In genomic region chr2:8680931-8681760, GRCh38 we compare ENCODE assay signal across 8 cellular contexts. TPM values are rescaled to one million over a fixed set of nuclear protein-coding genes. Genes with fewer than 3 reads are reported as not detected.
A peak's percentile ranks its signal among the peaks of the same experiment; 100 is the strongest.
DNase-seq lines count a peak whose midpoint lies in the region; ATAC-seq and TF ChIP-seq lines count a peak whose summit lies in the region.

No MANE protein-coding gene starts in this region.

- no peaks in the 10 kb centered on the region for H3K9me2 ChIP-seq in OCI-LY1 (ENCODE audit: low read depth, low read length)

- H3K27ac ChIP-seq in HUES64 (ENCODE audit: low read depth, low read length) (peak overlapping the region; percentile 98), OCI-LY1 (ENCODE audit: low read depth, low read length, poor library complexity, severe bottlenecking) (peak overlapping the region; percentile 96)

- peak overlapping the region; percentile 66 for H3K4me3 ChIP-seq in HUES64 (ENCODE audit: low read length)
- peak overlapping the region; percentile 72 for H3K4me3 ChIP-seq in OCI-LY1 (ENCODE audit: low read depth, low read length, poor library complexity, severe bottlenecking)

- peak; percentile 98 for DNase-seq in CD1c-positive myeloid dendritic cell (ENCODE audit: extremely low spot score)
- peak; percentile 69 for DNase-seq in activated T-cell treated with anti-CD3 and anti-CD28 coated beads for 4 hours
- peak; percentile 82 to 87 for DNase-seq in erythroblast (lab: John Stamatoyannopoulos, UW)
- DNase-seq in naive B cell, result peak; percentile 39
- peak; percentile 77 for DNase-seq in stimulated activated naive CD8-positive, alpha-beta T cell treated with anti-CD3 and anti-CD28 coated beads, Interleukin-15, Interleukin-2, amounts not matched to agents 100 U/mL and 50 U/mL, for 24 hours

- no peaks in the 10 kb centered on the region for H4K20me1 ChIP-seq in OCI-LY1 (ENCODE audit: insufficient read depth, low read length)

- ATAC-seq in naive B cell (ENCODE audit: low read depth in 2 of 2) (peak in 1 of 2 donors; percentile 14), HG03565 (IDR thresholded peaks at IDR 0.05; ENCODE audit: unreplicated experiment) (no peak)
- ATAC-seq in stimulated activated naive CD8-positive, alpha-beta T cell treated with anti-CD3 and anti-CD28 coated beads, Interleukin-15, Interleukin-2, amounts not matched to agents 100 U/mL and 50 U/mL, for 24 hours, result no peak

- TF ChIP-seq CTCF in OCI-LY1 (IDR thresholded peaks at IDR 0.05; ENCODE audit: low read length), result no peak; the same call in 1 of the 2 replicates

- H3K4me3 Mint-ChIP-seq in naive B cell, result peak overlapping the region; percentile 79 to 97 (median 88)

- peaks cover 48 to 67% (median 51%) of the 10 kb centered on the region in 3 donors for H3K4me1 Mint-ChIP-seq in naive B cell

- TF ChIP-seq POLR2A in erythroblast (IDR thresholded peaks at IDR 0.05; ENCODE audit: low read length), result peak; percentile 73

- peaks cover 21% of the 10 kb centered on the region for H3K79me2 ChIP-seq in OCI-LY1 (ENCODE audit: insufficient read depth, low read length)

- peaks cover 0 to 7% of the 10 kb centered on the region in 2 donors for H3K36me3 Mint-ChIP-seq in naive B cell

- no peaks in the 10 kb centered on the region for H3K9me3 ChIP-seq in HUES64 (ENCODE audit: insufficient read depth, low read depth, low read length)
- H3K9me3 ChIP-seq in OCI-LY1 (ENCODE audit: low read length), result no peaks in the 10 kb centered on the region

- H3K9me3 Mint-ChIP-seq in naive B cell, result peaks cover 0 to 15% (median 5%) of the 10 kb centered on the region in 7 donors

- H3K36me3 ChIP-seq in HUES64 (ENCODE audit: insufficient read depth, low read length) (peaks cover 6% of the 10 kb centered on the region; the same call in 1 of the 2 replicates), OCI-LY1 (ENCODE audit: insufficient read depth, low read length) (peaks cover 23% of the 10 kb centered on the region)

- peaks cover 62 to 75% (median 69%) of the 10 kb centered on the region in 3 donors for H3K27me3 Mint-ChIP-seq in naive B cell

- no peak overlapping the region for H2AFZ ChIP-seq in OCI-LY1 (ENCODE audit: low read length)

- under 1% methylated on average over 17 of the region's 29 CpGs for WGBS in HUES64

- H3K9ac ChIP-seq in HUES64 (ENCODE audit: low read depth, low read length) (peak overlapping the region; percentile 59; the same call in 1 of the 2 replicates), OCI-LY1 (ENCODE audit: low read length) (peak overlapping the region; percentile 81)

- H3K4me1 ChIP-seq in HUES64 (ENCODE audit: insufficient read depth, low read length) (peaks cover 26% of the 10 kb centered on the region), OCI-LY1 (ENCODE audit: insufficient read depth, low read length, severe bottlenecking) (peaks cover 45% of the 10 kb centered on the region)

- H3K27me3 ChIP-seq in HUES64 (ENCODE audit: insufficient read depth, low read length) (peaks cover 45% of the 10 kb centered on the region), OCI-LY1 (ENCODE audit: insufficient read depth, low read length) (no peaks in the 10 kb centered on the region)

- H3K27ac Mint-ChIP-seq in naive B cell, result peak overlapping the region in 3 of 6 donors; percentile 6 to 79 (median 44)

- H3F3A ChIP-seq in OCI-LY1 (ENCODE audit: insufficient read depth, low read length), result peaks cover 5% of the 10 kb centered on the region; the same call in 1 of the 2 replicates

- H3K4me2 ChIP-seq in OCI-LY1 (ENCODE audit: low read length), result peak overlapping the region; percentile 94

RNA-seq across cellular contexts. Expression of gene ID2, which starts 0.7 kb away (rescaled TPM):
- 104 TPM for polyA plus RNA-seq in HUES64 (2013, experiment 1 of 2)
- 113 TPM for polyA plus RNA-seq in HUES64 (2013, experiment 2 of 2)
- 1 to 10 TPM; 3.2 to 9.4 (median 4.0) TPM for polyA plus RNA-seq in naive B cell (ENCODE audit: low read depth in 6 of 6)

Comparison
In these comparisons a context has a peak if more than half of its experiments do, and no peak if none do; other contexts are left out.
1. DNase-seq: peak in every context shown above with its lines; median percentile 98 in CD1c-positive myeloid dendritic cell; 84 in erythroblast; 77 in stimulated activated naive CD8-positive, alpha-beta T cell treated with anti-CD3 and anti-CD28 coated beads, Interleukin-15, Interleukin-2, amounts not matched to agents 100 U/mL and 50 U/mL, for 24 hours; 69 in activated T-cell treated with anti-CD3 and anti-CD28 coated beads for 4 hours; 39 in naive B cell.